ENCODE assay signal across 12 cellular contexts in genomic region chr10:29619273-29619672, GRCh38. TPM values are rescaled to one million over a fixed set of nuclear protein-coding genes. Genes with fewer than 3 reads are reported as not detected.
DNase-seq lines count a peak whose midpoint lies in the region; ATAC-seq and TF ChIP-seq lines count a peak whose summit lies in the region.
"Had no signal": no experiment of that assay in that cellular context is flagged by ENCODE, and none has a peak within 500 bp of the region (broad histone marks: within the 10 kb centered on the region; RNA-seq: fewer than 3 reads in every experiment).

No MANE protein-coding gene starts in this region.

- no peak overlapping the region for H2BK120ac ChIP-seq in mesendoderm (ENCODE audit: low read depth, low read length)

- no peaks in the 10 kb centered on the region for H3K36me3 ChIP-seq in mesendoderm (ENCODE audit: control insufficient read depth, insufficient read depth, low read length)
- H3K36me3 ChIP-seq in neural progenitor cell = no peaks in the 10 kb centered on the region
- H3K36me3 ChIP-seq in CD4-positive, alpha-beta memory T cell (ENCODE audit: insufficient read depth, low read length) = no peaks in the 10 kb centered on the region

- no peak overlapping the region for H2BK5ac ChIP-seq in mesendoderm (ENCODE audit: low read length)

- H3K79me2 ChIP-seq in mesendoderm (ENCODE audit: control insufficient read depth, insufficient read depth, low read length) (peaks cover 9% of the 10 kb centered on the region), neural progenitor cell (ENCODE audit: low read depth) (peaks cover 59% of the 10 kb centered on the region)

- H3K4me3 Mint-ChIP-seq in neural progenitor cell = no peak overlapping the region
- no peak overlapping the region for H3K4me3 Mint-ChIP-seq in CD4-positive, alpha-beta memory T cell
- H3K4me3 Mint-ChIP-seq: neural crest cell had no signal

- H3K4me1 ChIP-seq in mesendoderm (ENCODE audit: control insufficient read depth, low read depth, low read length) (peaks cover 11% of the 10 kb centered on the region), neural progenitor cell (peaks cover 26% of the 10 kb centered on the region)
- no peaks in the 10 kb centered on the region for H3K4me1 ChIP-seq in CD4-positive, alpha-beta memory T cell (ENCODE audit: insufficient read depth, low read length)

- WGBS in mesendoderm (ENCODE audit: extremely low coverage, insufficient coverage, low lambda C conversion rate) = no CpG with 5 or more reads among the region's 5 CpGs

- peaks cover 7% of the 10 kb centered on the region for H3K79me1 ChIP-seq in mesendoderm (ENCODE audit: low read length)

- no peak overlapping the region for H3K18ac ChIP-seq in mesendoderm (ENCODE audit: low read length)

- H3K27ac ChIP-seq in mesendoderm (ENCODE audit: low read depth, low read length) = no peak overlapping the region
- H3K27ac ChIP-seq in neural progenitor cell = no peak overlapping the region
- no peak overlapping the region for H3K27ac ChIP-seq in CD4-positive, alpha-beta memory T cell (ENCODE audit: low read depth, low read length)

- intact Hi-C loops in Right ventricle myocardium inferior (cut with DNase I) (no loop called here), cardiac septum (cut with DNase I) (no loop called here)
- intact Hi-C loops in CD4-positive, alpha-beta memory T cell (cut with micrococcal nuclease) = no loop called here

- DNase-seq in Right ventricle myocardium inferior (ENCODE audit: missing footprints) (no peak), cardiac septum (ENCODE audit: low spot score) (no peak), dedifferentiated amniotic fluid mesenchymal stem cell (ENCODE audit: extremely low spot score) (peak; percentile 70), mesendoderm (peak; percentile 20), neural progenitor cell (ENCODE audit: low spot score) (no peak)
- no peak for DNase-seq in CD4-positive, alpha-beta memory T cell
- DNase-seq: activated CD8-positive, alpha-beta memory T cell treated with anti-CD3 and anti-CD28 coated beads, Interleukin-2, amount 50 U/mL, for 48 hours; effector CD8-positive, alpha-beta T cell; Karpas-422 had no signal

- H3K4me1 Mint-ChIP-seq in neural progenitor cell = peaks cover 42% of the 10 kb centered on the region
- H3K4me1 Mint-ChIP-seq in CD4-positive, alpha-beta memory T cell = peaks cover 10 to 24% (median 16%) of the 10 kb centered on the region in 4 donors

- no peak overlapping the region for H3K27ac Mint-ChIP-seq in neural progenitor cell
- no peak overlapping the region for H3K27ac Mint-ChIP-seq in CD4-positive, alpha-beta memory T cell

- no peak overlapping the region for H3K4ac ChIP-seq in mesendoderm (ENCODE audit: low read depth, low read length)

- TF ChIP-seq CTCF in neural progenitor cell (IDR thresholded peaks at IDR 0.05) = no peak

- H2BK15ac ChIP-seq in mesendoderm (replicated peaks; ENCODE audit: low read depth) = no peak overlapping the region

- H3K27me3 ChIP-seq in mesendoderm (ENCODE audit: insufficient read depth, low read length, poor library complexity) (no peaks in the 10 kb centered on the region), neural progenitor cell (no peaks in the 10 kb centered on the region)
- no peaks in the 10 kb centered on the region for H3K27me3 ChIP-seq in CD4-positive, alpha-beta memory T cell (ENCODE audit: insufficient read depth, low read length)

- H2AFZ ChIP-seq in neural progenitor cell (replicated peaks) = no peak overlapping the region

- CTCF ChIA-PET in CD4-positive, alpha-beta memory T cell (lab: Charles Lee; ENCODE audit: partially characterized antibody) = interaction anchor here (1.4 kb wide), 2 partner anchors 17 to 133 kb away, joined by 3 to 4 read pairs; no protein-coding TSS in a partner anchor

- no peak overlapping the region for H2AK5ac ChIP-seq in mesendoderm (ENCODE audit: low read length)

- peak; percentile 23 for ATAC-seq in Right ventricle myocardium inferior
- ATAC-seq in HG03108 (IDR thresholded peaks at IDR 0.05; ENCODE audit: unreplicated experiment) = no peak
- no peak for ATAC-seq in HG03095 (IDR thresholded peaks at IDR 0.05; ENCODE audit: unreplicated experiment)

- no peaks in the 10 kb centered on the region for H3K27me3 Mint-ChIP-seq in neural progenitor cell (ENCODE audit: insufficient read depth, low read depth)
- H3K27me3 Mint-ChIP-seq in CD4-positive, alpha-beta memory T cell = no peaks in the 10 kb centered on the region

- H3K9me3 Mint-ChIP-seq in neural progenitor cell = peaks cover 8% of the 10 kb centered on the region
- no peaks in the 10 kb centered on the region for H3K9me3 Mint-ChIP-seq in CD4-positive, alpha-beta memory T cell

- H4K8ac ChIP-seq in mesendoderm (ENCODE audit: low read depth, low read length) = no peak overlapping the region

- H3K23ac ChIP-seq in mesendoderm (ENCODE audit: low read length) = peak overlapping the region; percentile 50

- peaks cover 4% of the 10 kb centered on the region for H3K36me3 Mint-ChIP-seq in neural progenitor cell
- H3K36me3 Mint-ChIP-seq in CD4-positive, alpha-beta memory T cell = peaks cover 0 to 10% of the 10 kb centered on the region in 2 donors

- H4K20me1 ChIP-seq in neural progenitor cell (ENCODE audit: low read depth) = peaks cover 66% of the 10 kb centered on the region

- no peak overlapping the region for H4K5ac ChIP-seq in mesendoderm (ENCODE audit: low read length)

- POLR2A ChIA-PET in CD4-positive, alpha-beta memory T cell (lab: Charles Lee; ENCODE audit: partially characterized antibody) = interaction anchor here (0.9 kb wide), 1 partner anchor 84 kb away, joined by 3 read pairs; no protein-coding TSS in a partner anchor

- no peak overlapping the region for H3K9ac ChIP-seq in mesendoderm (ENCODE audit: low read length)
- H3K9ac ChIP-seq in neural progenitor cell = no peak overlapping the region

- H3K4me3 ChIP-seq in mesendoderm (ENCODE audit: low read length) (no peak overlapping the region), neural progenitor cell (no peak overlapping the region)
- no peak overlapping the region for H3K4me3 ChIP-seq in CD4-positive, alpha-beta memory T cell (ENCODE audit: low read length in 2 of 2)

- H3K4me2 ChIP-seq in mesendoderm (ENCODE audit: low read length) (no peak overlapping the region), neural progenitor cell (no peak overlapping the region)

- H3K56ac ChIP-seq in mesendoderm (ENCODE audit: low read length) = no peak overlapping the region

- peaks cover 22% of the 10 kb centered on the region for H3F3A ChIP-seq in neural progenitor cell (ENCODE audit: low read depth)

- no peaks in the 10 kb centered on the region for H3K9me3 ChIP-seq in neural progenitor cell (ENCODE audit: low read depth)
- no peaks in the 10 kb centered on the region for H3K9me3 ChIP-seq in CD4-positive, alpha-beta memory T cell (ENCODE audit: control insufficient read depth in 1 of 2, low read length in 2 of 2)

RNA-seq across cellular contexts. Expression of gene SVIL, which starts 15.5 kb away (rescaled TPM):
- total RNA-seq in Right ventricle myocardium inferior = 327 TPM
- 518 TPM for total RNA-seq in cardiac septum
- polyA plus RNA-seq in mesendoderm (2013, experiment 1 of 2) = 15.3 TPM
- polyA plus RNA-seq in mesendoderm (2013, experiment 2 of 2) = 15.0 TPM
- total RNA-seq in neural progenitor cell (ENCODE audit: low replicate concordance) = 21.6 and 25.1 TPM in 2 replicates
- total RNA-seq in CD4-positive, alpha-beta memory T cell = 10 to 100 TPM; 25.0 to 31.2 TPM
- 10 to 100 TPM in 1 of 2 donors, 1 to 10 TPM in 1; 1.1 to 18.9 TPM for polyA plus RNA-seq in CD4-positive, alpha-beta memory T cell

Comparison
In these comparisons a context has a peak if more than half of its experiments do, and no peak if none do; other contexts are left out.
1. DNase-seq: peak in dedifferentiated amniotic fluid mesenchymal stem cell (single experiment) and mesendoderm (single experiment); none in Right ventricle myocardium inferior (single experiment), cardiac septum (single experiment), neural progenitor cell (single experiment) and CD4-positive, alpha-beta memory T cell (0 of 5).
2. RNA of gene SVIL, which starts 15.5 kb away (total RNA-seq): 518 TPM in cardiac septum (single experiment) and 327 TPM in Right ventricle myocardium inferior (single experiment); 25.0 to 31.2 TPM in CD4-positive, alpha-beta memory T cell and 21.6 to 25.1 TPM in neural progenitor cell; every median in the first group is over 10 times any median in the second.